26 cellular contexts compared by ENCODE assay signal in the genomic region with DNA sequence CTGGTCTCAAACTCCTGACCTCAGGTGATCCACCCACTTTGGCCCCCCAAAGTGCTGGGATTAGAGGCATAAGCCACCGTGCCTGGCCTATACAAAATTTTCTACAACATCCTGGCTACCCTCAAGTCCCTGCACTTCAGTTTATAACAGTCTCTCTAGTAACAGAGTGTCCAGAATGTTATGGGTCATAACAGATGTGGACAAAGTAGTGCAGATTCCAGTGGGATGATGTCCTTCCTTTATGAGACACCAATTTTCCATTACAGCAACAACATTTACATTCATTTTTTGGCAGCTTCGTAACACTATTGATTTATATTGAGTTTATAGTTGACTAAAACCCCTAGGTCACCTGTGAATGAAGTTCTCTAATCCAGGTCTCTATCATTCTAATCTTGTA.
"Had no signal": no experiment of that assay in that cellular context is flagged by ENCODE, and none has a peak within 500 bp of the region (broad histone marks: within the 10 kb centered on the region; RNA-seq: fewer than 3 reads in every experiment).

No MANE protein-coding gene starts in this region.

- H3K27me3 Mint-ChIP-seq: dendritic cell treated with granulocyte-macrophage colony-stimulating factor and Interleukin-4, amounts not matched to agents 40 ng/mL and 50 ng/mL, for 4 days; naive thymus-derived CD8-positive, alpha-beta T cell; stimulated activated naive CD8-positive, alpha-beta T cell treated with anti-CD3 and anti-CD28 coated beads, Interleukin-15, amount 100 ng/mL, for 72 hours had no signal

- H3K27ac ChIP-seq: colonic mucosa, epithelial cell of prostate, gastrocnemius medialis, heart left ventricle, hepatocyte, prostate gland, right atrium auricular region, thyroid gland, vagina had no signal

- H3K36me3 ChIP-seq: colonic mucosa, gastrocnemius medialis, heart left ventricle, prostate gland, right atrium auricular region, thyroid gland, vagina had no signal

- H3K4me1 Mint-ChIP-seq: endodermal cell; naive thymus-derived CD8-positive, alpha-beta T cell; stimulated activated naive CD8-positive, alpha-beta T cell treated with anti-CD3 and anti-CD28 coated beads, Interleukin-15, amount 100 ng/mL, for 72 hours had no signal

- ATAC-seq: esophagus mucosa; gastrocnemius medialis; heart left ventricle; naive thymus-derived CD8-positive, alpha-beta T cell; sciatic nerve; stimulated activated naive CD8-positive, alpha-beta T cell treated with anti-CD3 and anti-CD28 coated beads, Interleukin-15, amount 100 ng/mL, for 72 hours had no signal

- H3K4me3 Mint-ChIP-seq: dendritic cell treated with granulocyte-macrophage colony-stimulating factor and Interleukin-4, amounts not matched to agents 40 ng/mL and 50 ng/mL, for 4 days; endodermal cell; naive thymus-derived CD8-positive, alpha-beta T cell; nephron progenitor cell; stimulated activated naive CD8-positive, alpha-beta T cell treated with anti-CD3 and anti-CD28 coated beads, Interleukin-15, amount 100 ng/mL, for 72 hours had no signal

- DNase-seq: colonic mucosa; effector CD8-positive, alpha-beta T cell; endodermal cell; gastrocnemius medialis; heart left ventricle; kidney; naive thymus-derived CD8-positive, alpha-beta T cell; nephron progenitor cell; nucleus accumbens; stimulated activated CD4-positive, alpha-beta T cell treated with anti-CD3 and anti-CD28 coated beads, Interleukin-12 subunit alpha, Interleukin-12 subunit beta, amount 100 ng/mL, for 4 hours; stimulated activated CD4-positive, alpha-beta T cell treated with anti-CD3 and anti-CD28 coated beads, Interleukin-1b, Interleukin-23, amount 100 ng/mL, for 48 hours; stimulated activated CD4-positive, alpha-beta T cell treated with anti-CD3 and anti-CD28 coated beads, Interleukin-4, amount 100 ng/mL, for 1 hour; stimulated activated CD8-positive, alpha-beta memory T cell treated with anti-CD3 and anti-CD28 coated beads, Interleukin-4, amount 100 ng/mL, for 48 hours; stimulated activated naive CD4-positive, alpha-beta T cell; stimulated activated naive CD8-positive, alpha-beta T cell treated with anti-CD3 and anti-CD28 coated beads, Interleukin-15, amount 100 ng/mL, for 72 hours; thyroid gland; trophoblast cell had no signal

- H3K27me3 ChIP-seq: colonic mucosa, gastrocnemius medialis, heart left ventricle, hepatocyte, right atrium auricular region, thyroid gland, vagina had no signal

- H3K9me3 ChIP-seq: colonic mucosa, gastrocnemius medialis, prostate gland, thyroid gland, vagina had no signal

- H3K27ac Mint-ChIP-seq: dendritic cell treated with granulocyte-macrophage colony-stimulating factor and Interleukin-4, amounts not matched to agents 40 ng/mL and 50 ng/mL, for 4 days; endodermal cell; naive thymus-derived CD8-positive, alpha-beta T cell; nephron progenitor cell; stimulated activated naive CD8-positive, alpha-beta T cell treated with anti-CD3 and anti-CD28 coated beads, Interleukin-15, amount 100 ng/mL, for 72 hours had no signal

- H3K4me1 ChIP-seq: colonic mucosa, gastrocnemius medialis, heart left ventricle, prostate gland, right atrium auricular region, thyroid gland, vagina had no signal

- H3K9me3 Mint-ChIP-seq: endodermal cell had no signal

- H3K4me3 ChIP-seq: colonic mucosa, gastrocnemius medialis, heart left ventricle, hepatocyte, prostate gland, right atrium auricular region, smooth muscle cell, thyroid gland, vagina had no signal
